ENCODE assay signal across 18 cellular contexts in genomic region chr7:47495269-47495875, GRCh38.
DNase-seq lines count a peak whose midpoint lies in the region; ATAC-seq and TF ChIP-seq lines count a peak whose summit lies in the region.
"Had no signal": no experiment of that assay in that cellular context is flagged by ENCODE, and none has a peak within 500 bp of the region (broad histone marks: within the 10 kb centered on the region; RNA-seq: fewer than 3 reads in every experiment).

No MANE protein-coding gene starts in this region.

- H3K9me3 Mint-ChIP-seq in GM23338, result no peaks in the 10 kb centered on the region
- no peaks in the 10 kb centered on the region for H3K9me3 Mint-ChIP-seq in stimulated activated effector memory CD8-positive, alpha-beta T cell treated with anti-CD3 and anti-CD28 coated beads, Interleukin-12 subunit alpha, Interleukin-12 subunit beta, amount 100 ng/mL, for 72 hours
- H3K9me3 Mint-ChIP-seq: activated naive CD4-positive, alpha-beta T cell treated with anti-CD3 and anti-CD28 coated beads, Interleukin-2, amount 10 ng/mL, durations not matched to agents 7 days and 5 days; naive thymus-derived CD8-positive, alpha-beta T cell had no signal

- H3K4me3 Mint-ChIP-seq in GM23338, result no peak overlapping the region
- no peak overlapping the region for H3K4me3 Mint-ChIP-seq in stimulated activated effector memory CD8-positive, alpha-beta T cell treated with anti-CD3 and anti-CD28 coated beads, Interleukin-12 subunit alpha, Interleukin-12 subunit beta, amount 100 ng/mL, for 72 hours
- H3K4me3 Mint-ChIP-seq: activated naive CD4-positive, alpha-beta T cell treated with anti-CD3 and anti-CD28 coated beads, Interleukin-2, amount 10 ng/mL, durations not matched to agents 7 days and 5 days had no signal

- H3F3A ChIP-seq in GM23338 (replicated peaks; ENCODE audit: low read depth), result no peaks in the 10 kb centered on the region

- H3K27ac ChIP-seq in GM23338 (ENCODE audit: low read depth) (no peak overlapping the region), left lung (peak overlapping the region in 1 of 2 donors; percentile 71), vagina (no peak overlapping the region)
- H3K27ac ChIP-seq: gastrocnemius medialis, WERI-Rb-1 had no signal

- H3K9me3 ChIP-seq in left lung (no peaks in the 10 kb centered on the region), vagina (no peaks in the 10 kb centered on the region)
- H3K9me3 ChIP-seq: gastrocnemius medialis had no signal

- H3K27me3 ChIP-seq in GM23338 (ENCODE audit: insufficient read depth), result no peaks in the 10 kb centered on the region
- H3K27me3 ChIP-seq in left lung, result no peaks in the 10 kb centered on the region
- H3K27me3 ChIP-seq in vagina, result no peaks in the 10 kb centered on the region
- H3K27me3 ChIP-seq: cardiac muscle cell, gastrocnemius medialis had no signal

- H3K27ac Mint-ChIP-seq in GM23338, result peak overlapping the region; percentile 41; the same call in 1 of the 2 replicates
- no peak overlapping the region for H3K27ac Mint-ChIP-seq in stimulated activated effector memory CD8-positive, alpha-beta T cell treated with anti-CD3 and anti-CD28 coated beads, Interleukin-12 subunit alpha, Interleukin-12 subunit beta, amount 100 ng/mL, for 72 hours
- H3K27ac Mint-ChIP-seq: activated naive CD4-positive, alpha-beta T cell treated with anti-CD3 and anti-CD28 coated beads, Interleukin-2, amount 10 ng/mL, durations not matched to agents 7 days and 5 days had no signal

- peak; percentile 27 for ATAC-seq in GM23338
- ATAC-seq in left lung, result peak; percentile 4
- peak; percentile 22 for ATAC-seq in stimulated activated effector memory CD8-positive, alpha-beta T cell treated with anti-CD3 and anti-CD28 coated beads, Interleukin-12 subunit alpha, Interleukin-12 subunit beta, amount 100 ng/mL, for 72 hours
- no peak for ATAC-seq in HG03135 (IDR thresholded peaks at IDR 0.05; ENCODE audit: unreplicated experiment)
- ATAC-seq: gastrocnemius medialis; naive thymus-derived CD8-positive, alpha-beta T cell had no signal

- peaks cover 26% of the 10 kb centered on the region for H3K4me1 ChIP-seq in GM23338 (ENCODE audit: insufficient read depth)
- peaks cover 15 to 72% of the 10 kb centered on the region in 2 donors for H3K4me1 ChIP-seq in left lung
- peaks cover 38% of the 10 kb centered on the region for H3K4me1 ChIP-seq in vagina

- H4K20me1 ChIP-seq in GM23338 (replicated peaks; ENCODE audit: insufficient read depth), result no peaks in the 10 kb centered on the region; the same call in 1 of the 2 replicates

- DNase-seq in GM23338 (ENCODE audit: low spot score), result no peak
- DNase-seq in cerebellar nuclear complex (lab: John Stamatoyannopoulos, UW), result peak; percentile 10 to 33
- DNase-seq in left lung, result no peak
- no peak for DNase-seq in stimulated activated effector memory CD8-positive, alpha-beta T cell treated with anti-CD3 and anti-CD28 coated beads, Interleukin-12 subunit alpha, Interleukin-12 subunit beta, amount 100 ng/mL, for 72 hours (ENCODE audit: low spot score in 2 of 2)
- no peak for DNase-seq in vagina (ENCODE audit: extremely low spot score in 2 of 2)
- DNase-seq in NCI-H510A (lab: John Stamatoyannopoulos, UW), result no peak
- no peak for DNase-seq in NCI-H146 (lab: John Stamatoyannopoulos, UW)
- DNase-seq: activated CD8-positive, alpha-beta memory T cell treated with anti-CD3 and anti-CD28 coated beads, Interleukin-2, amount 50 U/mL, for 4 hours; activated naive CD4-positive, alpha-beta T cell treated with anti-CD3 and anti-CD28 coated beads, Interleukin-2, amount 10 ng/mL, durations not matched to agents 7 days and 5 days; Calu3; gastrocnemius medialis; naive thymus-derived CD8-positive, alpha-beta T cell; NCI-H1092; stimulated activated CD4-positive, alpha-beta T cell treated with anti-CD3 and anti-CD28 coated beads, Interleukin-2, amount 100 ng/mL, for 48 hours; SW 1271 had no signal

- H3K4me2 ChIP-seq in GM23338, result no peak overlapping the region

- no peak for TF ChIP-seq POLR2A in vagina (IDR thresholded peaks at IDR 0.05)

- no peak overlapping the region for H2AFZ ChIP-seq in GM23338

- H3K4me3 ChIP-seq in GM23338 (no peak overlapping the region), left lung (no peak overlapping the region), vagina (no peak overlapping the region)
- H3K4me3 ChIP-seq: cardiac muscle cell had no signal

- H3K9me2 ChIP-seq in GM23338 (ENCODE audit: insufficient read depth), result no peaks in the 10 kb centered on the region

- peaks cover 62% of the 10 kb centered on the region for H3K4me1 Mint-ChIP-seq in GM23338
- H3K4me1 Mint-ChIP-seq in stimulated activated effector memory CD8-positive, alpha-beta T cell treated with anti-CD3 and anti-CD28 coated beads, Interleukin-12 subunit alpha, Interleukin-12 subunit beta, amount 100 ng/mL, for 72 hours, result no peaks in the 10 kb centered on the region
- H3K4me1 Mint-ChIP-seq: activated naive CD4-positive, alpha-beta T cell treated with anti-CD3 and anti-CD28 coated beads, Interleukin-2, amount 10 ng/mL, durations not matched to agents 7 days and 5 days had no signal

- H3K36me3 ChIP-seq in GM23338 (ENCODE audit: insufficient read depth) (no peaks in the 10 kb centered on the region), left lung (no peaks in the 10 kb centered on the region), vagina (no peaks in the 10 kb centered on the region)
- H3K36me3 ChIP-seq: cardiac muscle cell, gastrocnemius medialis, WERI-Rb-1 had no signal

- peaks cover 14% of the 10 kb centered on the region for H3K27me3 Mint-ChIP-seq in GM23338 (ENCODE audit: insufficient read depth, low read depth, poor library complexity)
- H3K27me3 Mint-ChIP-seq: activated naive CD4-positive, alpha-beta T cell treated with anti-CD3 and anti-CD28 coated beads, Interleukin-2, amount 10 ng/mL, durations not matched to agents 7 days and 5 days had no signal

- H3K36me3 Mint-ChIP-seq in GM23338 (ENCODE audit: low read depth), result peaks cover 4% of the 10 kb centered on the region
- H3K36me3 Mint-ChIP-seq in stimulated activated effector memory CD8-positive, alpha-beta T cell treated with anti-CD3 and anti-CD28 coated beads, Interleukin-12 subunit alpha, Interleukin-12 subunit beta, amount 100 ng/mL, for 72 hours, result no peaks in the 10 kb centered on the region
- H3K36me3 Mint-ChIP-seq: activated naive CD4-positive, alpha-beta T cell treated with anti-CD3 and anti-CD28 coated beads, Interleukin-2, amount 10 ng/mL, durations not matched to agents 7 days and 5 days; naive thymus-derived CD8-positive, alpha-beta T cell had no signal

- H3K79me2 ChIP-seq in GM23338 (replicated peaks; ENCODE audit: insufficient read depth), result peaks cover 28% of the 10 kb centered on the region

- intact Hi-C loops in left lung (cut with DNase I) (no loop called here), vagina (cut with DNase I) (no loop called here)

- TF ChIP-seq CTCF in GM23338 (conservative IDR thresholded peaks at IDR 0.05; ENCODE audit: low read depth in 2 of 2), result no peak
- TF ChIP-seq CTCF in left lung (IDR thresholded peaks at IDR 0.05), result no peak
- TF ChIP-seq CTCF in vagina (IDR thresholded peaks at IDR 0.05), result no peak

TF ChIP-seq in GM23338, 12 proteins besides CTCF, POLR2A, EP300 and RAD21 (continues in another document):
- TF ChIP-seq EZH2phosphoT487 (IDR thresholded peaks at IDR 0.05; ENCODE audit: unreplicated experiment), result no peak
- TF ChIP-seq ETS1 (IDR thresholded peaks at IDR 0.05), result no peak
- TF ChIP-seq NANOG (IDR thresholded peaks at IDR 0.05; ENCODE audit: borderline replicate concordance), result no peak
- TF ChIP-seq EZH2 (IDR thresholded peaks at IDR 0.05; ENCODE audit: low read depth, unreplicated experiment), result no peak

Comparison
In these comparisons a context has a peak if more than half of its experiments do, and no peak if none do; other contexts are left out.
1. DNase-seq: peak in cerebellar nuclear complex (2 of 2); none in GM23338 (single experiment), left lung (0 of 2), stimulated activated effector memory CD8-positive, alpha-beta T cell treated with anti-CD3 and anti-CD28 coated beads, Interleukin-12 subunit alpha, Interleukin-12 subunit beta, amount 100 ng/mL, for 72 hours (0 of 2), vagina (0 of 2), NCI-H510A (single experiment) and NCI-H146 (single experiment).